8 cellular contexts compared by ENCODE assay signal in the genomic region with DNA sequence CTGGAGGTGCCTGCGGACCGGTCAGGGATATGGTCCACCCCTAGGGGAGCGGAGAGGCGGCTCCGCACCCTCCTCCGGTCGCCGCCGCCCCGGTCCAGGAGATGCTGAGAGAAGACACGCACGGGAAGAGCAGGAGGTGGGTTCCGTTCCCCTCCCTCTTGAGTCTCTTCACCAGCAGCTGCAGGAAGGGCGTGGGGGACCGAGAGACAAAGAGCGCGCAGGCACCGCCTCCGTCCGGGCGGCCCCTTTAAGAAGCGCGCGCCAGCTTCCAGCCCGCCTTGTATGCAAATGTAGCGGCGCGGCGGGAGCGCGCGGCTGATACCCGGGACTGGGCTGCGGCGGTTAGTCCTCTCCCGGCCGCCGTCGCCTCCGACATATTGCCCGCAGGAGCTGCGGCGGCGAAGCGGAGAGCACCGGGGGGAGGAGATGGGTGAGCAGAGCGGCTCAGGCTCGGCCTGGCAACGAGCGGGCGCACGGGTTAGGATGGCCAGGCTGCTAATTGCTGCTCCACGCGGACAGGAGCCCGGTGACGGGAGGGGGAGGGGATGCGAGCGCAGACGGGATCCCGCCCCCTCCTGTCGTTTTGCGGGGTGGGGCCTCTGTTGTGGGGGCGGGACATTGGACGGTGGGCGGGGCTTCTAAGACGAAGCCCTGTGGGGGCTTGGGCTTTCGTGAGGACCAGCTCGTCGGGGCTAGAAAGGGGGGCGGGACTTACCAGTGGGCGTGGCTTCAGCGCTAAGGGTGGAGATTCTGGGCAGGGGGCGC. TPM values are rescaled to one million over a fixed set of nuclear protein-coding genes. Genes with fewer than 3 reads are reported as not detected.
DNase-seq lines count a peak whose midpoint lies in the region; ATAC-seq, FAIRE-seq and TF ChIP-seq lines count a peak whose summit lies in the region.

A gene (plus strand): TSS at position 318 of the 765 bp plus-strand sequence. CDS start 109 bp downstream, at position 427.

- no TSS peak for BruUV-seq in endothelial cell of umbilical vein (replicated peaks; lab: Mats Ljungman, UMichigan)

- H3K9ac ChIP-seq in endothelial cell of umbilical vein (replicated peaks; ENCODE audit: extremely low read depth, insufficient read depth, low read length): peak within 1 kb of the TSS; percentile 82

- H3K4me1 Mint-ChIP-seq in IgD-negative memory B cell: peaks cover 25 to 28% (median 26%) of the 10 kb centered on the region in 3 donors

- H3K4me3 Mint-ChIP-seq in IgD-negative memory B cell: peak within 1 kb of the TSS; percentile 93 to 99 (median 97)

- TF ChIP-seq POLR2A in endothelial cell of umbilical vein (IDR thresholded peaks at IDR 0.05; ENCODE audit: low read depth, low read length): peak; percentile 76

- peak; percentile 88 for ATAC-seq in GM21529 (IDR thresholded peaks at IDR 0.05; ENCODE audit: unreplicated experiment)

- peak within 1 kb of the TSS; percentile 71 for H2AFZ ChIP-seq in endothelial cell of umbilical vein (ENCODE audit: low read depth, low read length)

- peaks cover 43% of the 10 kb centered on the region for H3K4me1 ChIP-seq in endothelial cell of umbilical vein (ENCODE audit: control insufficient read depth, extremely low read depth, insufficient read depth, low read length)

- peak in 1 of 2 donors; percentile 4 for TF ChIP-seq CTCF in endothelial cell of umbilical vein (IDR thresholded peaks at IDR 0.05; ENCODE audit: extremely low read depth in 1 of 2, insufficient read depth in 1 of 2, low read depth in 1 of 2, low read length in 2 of 2)

- peak within 1 kb of the TSS; percentile 74 to 78 (median 77) for H3K4me3 ChIP-seq in endothelial cell of umbilical vein (replicated peaks in 1 of 3; ENCODE audit: insufficient read depth in 1 of 3, low read depth in 1 of 3, low read length in 3 of 3)

- FAIRE-seq in endothelial cell of umbilical vein (lab: Jason Lieb, UNC): peak; percentile 85

- intact Hi-C loops in endothelial cell of umbilical vein (cut with micrococcal nuclease): loop anchor here (1.0 to 2.0 kb wide), 4 partner anchors 35 to 321 kb away; a partner anchor contains a TSS

- H3K36me3 ChIP-seq in endothelial cell of umbilical vein (ENCODE audit: control insufficient read depth in 2 of 2, extremely low read depth in 1 of 2, insufficient read depth in 2 of 2, low read length in 2 of 2): peaks cover 13 to 18% of the 10 kb centered on the region in 2 experiments

- dilution Hi-C loops in endothelial cell of umbilical vein (cut with MboI; ENCODE audit: extremely low pct_ligation_motif_present, low sequenced_read_pairs): no loop called here

- no peaks in the 10 kb centered on the region for H3K9me3 ChIP-seq in endothelial cell of umbilical vein (replicated peaks; ENCODE audit: control insufficient read depth, insufficient read depth, low read length)

- H3K27me3 Mint-ChIP-seq in IgD-negative memory B cell: no peaks in the 10 kb centered on the region

- peaks cover 4% of the 10 kb centered on the region for H3K36me3 Mint-ChIP-seq in IgD-negative memory B cell

- POLR2A ChIA-PET in endothelial cell of umbilical vein (lab: Charles Lee): interaction anchor here (0.5 to 2.1 kb wide), 9 partner anchors 10 to 1130 kb away, joined by 3 to 8 read pairs (median 5); a partner anchor contains a TSS

- peak within 1 kb of the TSS; percentile 93 for H3K27ac ChIP-seq in endothelial cell of umbilical vein (ENCODE audit: insufficient read depth, low read depth, low read length)

- peaks cover 35% of the 10 kb centered on the region for H3K79me2 ChIP-seq in endothelial cell of umbilical vein (ENCODE audit: control insufficient read depth, insufficient read depth, low read length)

- H3K9me3 Mint-ChIP-seq in IgD-negative memory B cell: peaks cover 0 to 2% (median 0%) of the 10 kb centered on the region in 3 donors

- H4K20me1 ChIP-seq in endothelial cell of umbilical vein (replicated peaks; ENCODE audit: control insufficient read depth, extremely low read depth, insufficient read depth, low read length): no peaks in the 10 kb centered on the region

- no peaks in the 10 kb centered on the region for H3K27me3 ChIP-seq in endothelial cell of umbilical vein (ENCODE audit: control insufficient read depth in 2 of 2, insufficient read depth in 2 of 2, low read length in 2 of 2)

- DNase-seq in DMS114 treated with DMSO at 0.1 percent for 48 hours (lab: John Stamatoyannopoulos, UW; ENCODE audit: unreplicated experiment): peak; percentile 87
- peak; percentile 96 for DNase-seq in OCI-M1 (lab: John Stamatoyannopoulos, UW)
- peak; percentile 86 for DNase-seq in activated T-cell treated with anti-CD3 and anti-CD28 coated beads for 1 hour (ENCODE audit: low read depth)
- DNase-seq in endothelial cell of umbilical vein (ENCODE audit: low read depth, low spot score): peak; percentile 94
- peak; percentile 93 for DNase-seq in middle frontal gyrus (ENCODE audit: extremely low spot score, low spot score)
- DNase-seq in stimulated activated CD8-positive, alpha-beta memory T cell treated with anti-CD3 and anti-CD28 coated beads, Interleukin-2, amount 100 ng/mL, for 48 hours (ENCODE audit: low read depth in 2 of 2): peak; percentile 88 to 90

- H3K27ac Mint-ChIP-seq in IgD-negative memory B cell: peak within 1 kb of the TSS; percentile 94 to 95 (median 95)

- peak within 1 kb of the TSS; percentile 95 for H3K4me2 ChIP-seq in endothelial cell of umbilical vein (ENCODE audit: insufficient read depth, low read length)

- no peaks in the 10 kb centered on the region for H3K9me1 ChIP-seq in endothelial cell of umbilical vein (replicated peaks; ENCODE audit: control insufficient read depth, extremely low read depth, insufficient read depth, low read length)

- CTCF ChIA-PET in endothelial cell of umbilical vein (lab: Charles Lee): interaction anchor here (0.5 to 6.5 kb wide), 14 partner anchors 9 to 176 kb away, joined by 3 to 55 read pairs (median 4); a partner anchor contains a TSS

TF ChIP-seq in endothelial cell of umbilical vein, 7 proteins besides CTCF, POLR2A, EP300 and RAD21:
- TF ChIP-seq FOS (IDR thresholded peaks at IDR 0.05; ENCODE audit: borderline replicate concordance, insufficient read depth, low read length): peak; percentile 16
- TF ChIP-seq GATA2 (IDR thresholded peaks at IDR 0.05; ENCODE audit: insufficient read depth, insufficient read length, low read depth, low read length): no peak
- TF ChIP-seq, protein P1, sequence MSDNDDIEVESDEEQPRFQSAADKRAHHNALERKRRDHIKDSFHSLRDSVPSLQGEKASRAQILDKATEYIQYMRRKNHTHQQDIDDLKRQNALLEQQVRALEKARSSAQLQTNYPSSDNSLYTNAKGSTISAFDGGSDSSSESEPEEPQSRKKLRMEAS (IDR thresholded peaks at IDR 0.05; ENCODE audit: insufficient read depth, insufficient read length): no peak
- TF ChIP-seq MYC (IDR thresholded peaks at IDR 0.05; ENCODE audit: low read depth, low read length): peak; percentile 8
- peak; percentile 74 for TF ChIP-seq POLR2AphosphoS5 (IDR thresholded peaks at IDR 0.05; ENCODE audit: insufficient read depth, low read depth, low read length)
- no peak for TF ChIP-seq EZH2 (IDR thresholded peaks at IDR 0.05; ENCODE audit: borderline replicate concordance, low read depth, low read length, severe bottlenecking)
- TF ChIP-seq JUN (IDR thresholded peaks at IDR 0.05; ENCODE audit: borderline replicate concordance, insufficient read depth, insufficient read length, low read depth): no peak

RNA-seq across cellular contexts. Expression of the gene that starts here (rescaled TPM):
- polyA plus RNA-seq in IgD-negative memory B cell (5.9 TPM), endothelial cell of umbilical vein (64.3 and 78.1 TPM in 2 replicates)
- total RNA-seq in endothelial cell of umbilical vein: 43.7 and 47.3 TPM in 2 replicates
- 54.2 and 56.6 TPM in 2 replicates for polyA plus RNA-seq in endothelial cell of umbilical vein (2011; cell fraction: cytosol; rRNA removed)
- polyA plus RNA-seq in endothelial cell of umbilical vein (2011; cell fraction: nucleus; rRNA removed): 39.8 and 43.8 TPM in 2 replicates
- 27.9 and 28.0 TPM in 2 replicates for polyA plus RNA-seq in endothelial cell of umbilical vein (2012)
- 42.9 and 49.2 TPM in 2 replicates for polyA minus RNA-seq in endothelial cell of umbilical vein
- 14.2 TPM for polyA minus RNA-seq in endothelial cell of umbilical vein (2011; cell fraction: cytosol; rRNA and poly(A)+ RNA removed)
- polyA minus RNA-seq in endothelial cell of umbilical vein (2011; cell fraction: nucleus; rRNA and poly(A)+ RNA removed): 17.8 and 18.1 TPM in 2 replicates

Comparison
In these comparisons a context has a peak if more than half of its experiments do, and no peak if none do; other contexts are left out.
1. Peak in every context shown above with its lines: DNase-seq, ATAC-seq, H3K4me3 ChIP-seq and H3K27ac ChIP-seq.